8 cellular contexts compared by ENCODE assay signal in the genomic region with DNA sequence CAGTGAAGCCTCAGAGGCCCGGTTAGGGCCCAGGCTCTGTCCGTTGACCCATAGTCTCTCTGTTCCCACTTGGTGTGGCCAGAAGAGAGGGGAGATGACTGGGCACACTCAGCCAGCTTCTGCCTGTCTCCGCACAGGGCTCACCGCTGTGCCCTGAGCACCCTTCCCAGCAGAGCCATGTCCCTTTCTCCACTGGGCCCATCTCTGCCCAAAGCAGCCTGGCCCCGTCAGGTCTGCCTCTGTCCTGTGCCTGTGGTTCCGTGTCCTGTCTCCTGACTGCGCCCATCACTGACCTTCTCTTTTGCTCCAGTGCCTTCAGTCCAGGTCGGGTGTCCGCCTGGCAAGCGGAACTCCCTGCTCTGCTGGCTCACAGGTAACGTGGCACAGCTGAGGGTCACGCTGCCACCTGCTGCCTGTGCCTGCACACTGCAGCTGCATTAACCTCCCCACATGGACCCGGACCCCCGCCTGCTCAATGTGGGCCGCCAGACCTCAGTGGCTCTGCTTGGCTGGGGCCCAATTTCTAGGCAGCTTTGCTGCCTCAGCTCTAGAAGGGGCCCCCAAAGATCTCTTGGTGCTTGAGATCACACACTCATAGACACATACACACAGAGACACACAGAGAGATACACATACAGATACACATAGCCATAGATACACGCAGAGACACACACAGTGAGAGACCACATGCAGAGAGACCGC. TPM values are rescaled to one million over a fixed set of nuclear protein-coding genes. Genes with fewer than 3 reads are reported as not detected.
DNase-seq lines count a peak whose midpoint lies in the region; ATAC-seq, FAIRE-seq and TF ChIP-seq lines count a peak whose summit lies in the region.

No MANE protein-coding gene starts in this region.

- CTCF ChIA-PET in naive thymus-derived CD4-positive, alpha-beta T cell (lab: Charles Lee): interaction anchor here (0.6 to 2.5 kb wide), 7 partner anchors 13 to 457 kb away, joined by 3 to 12 read pairs (median 3); no protein-coding TSS in a partner anchor

- FAIRE-seq in GM12891 (lab: Jason Lieb, UNC): peak; percentile 99

- DNase-seq in 8988T (peak; percentile 89), GM12891 (ENCODE audit: insufficient read length, low spot score) (peak; percentile 89), NCI-H510A treated with DMSO at 0.1 percent for 48 hours (lab: John Stamatoyannopoulos, UW) (peak; percentile 69), epithelial cell of esophagus (ENCODE audit: low read depth) (peak; percentile 72)
- peak; percentile 76 for DNase-seq in activated CD8-positive, alpha-beta memory T cell treated with anti-CD3 and anti-CD28 coated beads, Interleukin-2, amount 50 U/mL, for 4 hours
- DNase-seq in naive thymus-derived CD4-positive, alpha-beta T cell: peak; percentile 41 to 72 (median 63)
- peak; percentile 64 for DNase-seq in stimulated activated naive B cell treated with anti-CD40 and anti-IgM and Interleukin-4, amounts not matched to agents 10 μg/mL and 1 μg/mL and 100 μg/mL, for 72 hours

- H3K27ac Mint-ChIP-seq in naive thymus-derived CD4-positive, alpha-beta T cell: no peak overlapping the region
- no peak overlapping the region for H3K27ac Mint-ChIP-seq in stimulated activated naive B cell treated with anti-CD40 and anti-IgM and Interleukin-4, amounts not matched to agents 10 μg/mL and 1 μg/mL and 100 μg/mL, for 72 hours

- H3K4me1 Mint-ChIP-seq in naive thymus-derived CD4-positive, alpha-beta T cell: peaks cover 0 to under 1% (median 0%) of the 10 kb centered on the region in 7 donors
- H3K4me1 Mint-ChIP-seq in stimulated activated naive B cell treated with anti-CD40 and anti-IgM and Interleukin-4, amounts not matched to agents 10 μg/mL and 1 μg/mL and 100 μg/mL, for 72 hours: no peaks in the 10 kb centered on the region

- no peaks in the 10 kb centered on the region for H3K27me3 ChIP-seq in naive thymus-derived CD4-positive, alpha-beta T cell (ENCODE audit: control insufficient read depth in 2 of 2, insufficient read depth in 2 of 2, low read length in 2 of 2)

- peak; percentile 89 for TF ChIP-seq CTCF in epithelial cell of esophagus (IDR thresholded peaks at IDR 0.05; ENCODE audit: insufficient read depth, low read depth, low read length, missing control alignments)

- H3K4me3 Mint-ChIP-seq in naive thymus-derived CD4-positive, alpha-beta T cell: no peak overlapping the region
- no peak overlapping the region for H3K4me3 Mint-ChIP-seq in stimulated activated naive B cell treated with anti-CD40 and anti-IgM and Interleukin-4, amounts not matched to agents 10 μg/mL and 1 μg/mL and 100 μg/mL, for 72 hours

- H3K27ac ChIP-seq in naive thymus-derived CD4-positive, alpha-beta T cell (ENCODE audit: low read depth, low read length): no peak overlapping the region

- H3K36me3 ChIP-seq in naive thymus-derived CD4-positive, alpha-beta T cell (ENCODE audit: control insufficient read depth in 2 of 3, insufficient read depth in 3 of 3, low read length in 3 of 3): peaks cover 0 to 35% (median 0%) of the 10 kb centered on the region in 3 experiments

- no peak overlapping the region for H3K4me3 ChIP-seq in epithelial cell of esophagus (ENCODE audit: low read length)
- no peak overlapping the region for H3K4me3 ChIP-seq in naive thymus-derived CD4-positive, alpha-beta T cell (ENCODE audit: low read length)

- H3K9me3 Mint-ChIP-seq in naive thymus-derived CD4-positive, alpha-beta T cell: no peaks in the 10 kb centered on the region
- no peaks in the 10 kb centered on the region for H3K9me3 Mint-ChIP-seq in stimulated activated naive B cell treated with anti-CD40 and anti-IgM and Interleukin-4, amounts not matched to agents 10 μg/mL and 1 μg/mL and 100 μg/mL, for 72 hours

- ATAC-seq in HG02884 (IDR thresholded peaks at IDR 0.05; ENCODE audit: unreplicated experiment): peak; percentile 61
- peak; percentile 94 for ATAC-seq in naive thymus-derived CD4-positive, alpha-beta T cell
- peak; percentile 93 to 95 for ATAC-seq in stimulated activated naive B cell treated with anti-CD40 and anti-IgM and Interleukin-4, amounts not matched to agents 10 μg/mL and 1 μg/mL and 100 μg/mL, for 72 hours (replicated peaks)

- intact Hi-C loops in naive thymus-derived CD4-positive, alpha-beta T cell (cut with micrococcal nuclease): loop anchor here (1.0 to 10.0 kb wide), 8 partner anchors 15 to 442 kb away; a partner anchor contains a TSS

- peaks cover 8 to 17% of the 10 kb centered on the region in 2 donors for H3K4me1 ChIP-seq in naive thymus-derived CD4-positive, alpha-beta T cell (ENCODE audit: control insufficient read depth in 2 of 2, insufficient read depth in 2 of 2, low read length in 2 of 2)

- peaks cover 0 to 11% (median 4%) of the 10 kb centered on the region in 5 donors for H3K36me3 Mint-ChIP-seq in naive thymus-derived CD4-positive, alpha-beta T cell
- H3K36me3 Mint-ChIP-seq in stimulated activated naive B cell treated with anti-CD40 and anti-IgM and Interleukin-4, amounts not matched to agents 10 μg/mL and 1 μg/mL and 100 μg/mL, for 72 hours: peaks cover 9 to 13% of the 10 kb centered on the region in 2 donors

- H3K27me3 Mint-ChIP-seq in naive thymus-derived CD4-positive, alpha-beta T cell: no peaks in the 10 kb centered on the region
- H3K27me3 Mint-ChIP-seq in stimulated activated naive B cell treated with anti-CD40 and anti-IgM and Interleukin-4, amounts not matched to agents 10 μg/mL and 1 μg/mL and 100 μg/mL, for 72 hours: no peaks in the 10 kb centered on the region

- H3K9me3 ChIP-seq in naive thymus-derived CD4-positive, alpha-beta T cell (ENCODE audit: control insufficient read depth in 2 of 3, low read length in 3 of 3): no peaks in the 10 kb centered on the region

- no peak for TF ChIP-seq POLR2A in GM12891 (IDR thresholded peaks at IDR 0.05; ENCODE audit: low read depth, low read length)

- POLR2A ChIA-PET in naive thymus-derived CD4-positive, alpha-beta T cell (lab: Charles Lee): interaction anchor here (0.7 to 1.3 kb wide), 3 partner anchors 19 to 262 kb away, joined by 3 read pairs; a partner anchor contains a TSS

TF ChIP-seq in GM12891, 5 proteins besides CTCF, POLR2A, EP300 and RAD21:
- peak; percentile 58; the same call in 1 of the 2 replicates for TF ChIP-seq SPI1 (IDR thresholded peaks at IDR 0.05; ENCODE audit: low read depth, low read length)
- TF ChIP-seq PAX5 (IDR thresholded peaks at IDR 0.05; ENCODE audit: insufficient read depth, low read length, severe bottlenecking): no peak

RNA-seq across cellular contexts. Expression of a gene that starts 15.2 kb away (rescaled TPM):
- polyA plus RNA-seq in GM12891 (2012; ENCODE audit: low read depth, missing spikeins): 5.2 TPM
- 10 to 100 TPM; 32.1 to 51.5 (median 44.6) TPM for total RNA-seq in naive thymus-derived CD4-positive, alpha-beta T cell
- polyA plus RNA-seq in naive thymus-derived CD4-positive, alpha-beta T cell: 1 to 10 TPM; 4.0 to 5.8 TPM

RNA-seq across cellular contexts. Expression of a gene that starts 40.2 kb away (rescaled TPM):
- polyA plus RNA-seq in GM12891 (2012; ENCODE audit: low read depth, missing spikeins): 9.2 TPM
- 1 to 10 TPM; 4.6 to 9.5 (median 5.5) TPM for total RNA-seq in naive thymus-derived CD4-positive, alpha-beta T cell
- polyA plus RNA-seq in naive thymus-derived CD4-positive, alpha-beta T cell: 1 to 10 TPM; 1.4 to 2.0 TPM

RNA-seq across cellular contexts. Expression of a gene that starts 42.9 kb away (rescaled TPM):
- polyA plus RNA-seq in GM12891 (2012; ENCODE audit: low read depth, missing spikeins): 2.2 TPM
- total RNA-seq in naive thymus-derived CD4-positive, alpha-beta T cell: 10 to 100 TPM in 4 of 5 experiments, 1 to 10 TPM in 1; 9.4 to 19.8 (median 17.8) TPM
- polyA plus RNA-seq in naive thymus-derived CD4-positive, alpha-beta T cell: under 1 TPM; 0.64 to 0.87 TPM

RNA-seq across cellular contexts. Expression of a gene that starts 56.9 kb away (rescaled TPM):
- 14.9 TPM for polyA plus RNA-seq in GM12891 (2012; ENCODE audit: low read depth, missing spikeins)
- 10 to 100 TPM; 12.0 to 38.4 (median 16.4) TPM for total RNA-seq in naive thymus-derived CD4-positive, alpha-beta T cell
- polyA plus RNA-seq in naive thymus-derived CD4-positive, alpha-beta T cell: 10 to 100 TPM; 15.6 to 19.9 TPM
